1 cellular context compared by ENCODE assay signal in the genomic region with DNA sequence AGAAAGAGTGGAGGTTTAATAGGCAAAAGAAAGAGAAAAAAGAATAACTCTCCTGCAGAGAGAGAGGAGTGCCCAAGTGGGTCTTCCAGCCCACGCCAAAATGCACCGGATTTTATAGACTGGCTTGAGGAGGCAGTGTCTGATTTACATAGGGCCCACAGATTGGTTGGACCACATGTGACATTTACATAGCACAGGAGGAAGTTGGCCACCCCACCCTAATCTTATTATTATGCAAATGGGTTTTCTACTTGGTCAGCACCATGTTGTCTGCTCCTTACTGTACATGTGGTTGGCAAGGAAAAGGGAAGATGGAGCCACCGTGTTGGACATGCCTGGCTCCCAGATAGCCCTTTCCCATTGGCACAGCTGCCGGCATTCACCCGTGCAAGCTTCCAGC.
TF ChIP-seq lines count a peak whose summit lies in the region.

No MANE protein-coding gene starts in this region.

TF ChIP-seq in WTC11, 78 proteins besides CTCF, POLR2A, EP300 and RAD21 (continued from another document):
- TF ChIP-seq, protein P1, sequence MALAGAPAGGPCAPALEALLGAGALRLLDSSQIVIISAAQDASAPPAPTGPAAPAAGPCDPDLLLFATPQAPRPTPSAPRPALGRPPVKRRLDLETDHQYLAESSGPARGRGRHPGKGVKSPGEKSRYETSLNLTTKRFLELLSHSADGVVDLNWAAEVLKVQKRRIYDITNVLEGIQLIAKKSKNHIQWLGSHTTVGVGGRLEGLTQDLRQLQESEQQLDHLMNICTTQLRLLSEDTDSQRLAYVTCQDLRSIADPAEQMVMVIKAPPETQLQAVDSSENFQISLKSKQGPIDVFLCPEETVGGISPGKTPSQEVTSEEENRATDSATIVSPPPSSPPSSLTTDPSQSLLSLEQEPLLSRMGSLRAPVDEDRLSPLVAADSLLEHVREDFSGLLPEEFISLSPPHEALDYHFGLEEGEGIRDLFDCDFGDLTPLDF (CRISPR knock-in tag; IDR thresholded peaks at IDR 0.05) = no peak
- TF ChIP-seq, protein P2, sequence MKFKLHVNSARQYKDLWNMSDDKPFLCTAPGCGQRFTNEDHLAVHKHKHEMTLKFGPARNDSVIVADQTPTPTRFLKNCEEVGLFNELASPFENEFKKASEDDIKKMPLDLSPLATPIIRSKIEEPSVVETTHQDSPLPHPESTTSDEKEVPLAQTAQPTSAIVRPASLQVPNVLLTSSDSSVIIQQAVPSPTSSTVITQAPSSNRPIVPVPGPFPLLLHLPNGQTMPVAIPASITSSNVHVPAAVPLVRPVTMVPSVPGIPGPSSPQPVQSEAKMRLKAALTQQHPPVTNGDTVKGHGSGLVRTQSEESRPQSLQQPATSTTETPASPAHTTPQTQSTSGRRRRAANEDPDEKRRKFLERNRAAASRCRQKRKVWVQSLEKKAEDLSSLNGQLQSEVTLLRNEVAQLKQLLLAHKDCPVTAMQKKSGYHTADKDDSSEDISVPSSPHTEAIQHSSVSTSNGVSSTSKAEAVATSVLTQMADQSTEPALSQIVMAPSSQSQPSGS (CRISPR knock-in tag; IDR thresholded peaks at IDR 0.05; ENCODE audit: borderline replicate concordance, low read depth) = no peak
- TF ChIP-seq, protein P3, sequence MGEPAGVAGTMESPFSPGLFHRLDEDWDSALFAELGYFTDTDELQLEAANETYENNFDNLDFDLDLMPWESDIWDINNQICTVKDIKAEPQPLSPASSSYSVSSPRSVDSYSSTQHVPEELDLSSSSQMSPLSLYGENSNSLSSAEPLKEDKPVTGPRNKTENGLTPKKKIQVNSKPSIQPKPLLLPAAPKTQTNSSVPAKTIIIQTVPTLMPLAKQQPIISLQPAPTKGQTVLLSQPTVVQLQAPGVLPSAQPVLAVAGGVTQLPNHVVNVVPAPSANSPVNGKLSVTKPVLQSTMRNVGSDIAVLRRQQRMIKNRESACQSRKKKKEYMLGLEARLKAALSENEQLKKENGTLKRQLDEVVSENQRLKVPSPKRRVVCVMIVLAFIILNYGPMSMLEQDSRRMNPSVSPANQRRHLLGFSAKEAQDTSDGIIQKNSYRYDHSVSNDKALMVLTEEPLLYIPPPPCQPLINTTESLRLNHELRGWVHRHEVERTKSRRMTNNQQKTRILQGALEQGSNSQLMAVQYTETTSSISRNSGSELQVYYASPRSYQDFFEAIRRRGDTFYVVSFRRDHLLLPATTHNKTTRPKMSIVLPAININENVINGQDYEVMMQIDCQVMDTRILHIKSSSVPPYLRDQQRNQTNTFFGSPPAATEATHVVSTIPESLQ (CRISPR knock-in tag; IDR thresholded peaks at IDR 0.05) = no peak
- TF ChIP-seq NR3C1 (CRISPR knock-in tag; conservative IDR thresholded peaks at IDR 0.05; ENCODE audit: low read depth) = no peak
- TF ChIP-seq RORB (CRISPR knock-in tag; IDR thresholded peaks at IDR 0.05) = no peak
- TF ChIP-seq KAT7 (CRISPR knock-in tag; IDR thresholded peaks at IDR 0.05; ENCODE audit: borderline replicate concordance) = no peak
- TF ChIP-seq ZNF416 (CRISPR knock-in tag; IDR thresholded peaks at IDR 0.05) = no peak
- no peak for TF ChIP-seq ZNF281 (CRISPR knock-in tag; IDR thresholded peaks at IDR 0.05)
TF ChIP-seq in WTC11: peak in this region for 0.
